37 cellular contexts compared by ENCODE assay signal in genomic region chr16:83979456-83979855, GRCh38. TPM values are rescaled to one million over a fixed set of nuclear protein-coding genes. Genes with fewer than 3 reads are reported as not detected.
"Had no signal": no experiment of that assay in that cellular context is flagged by ENCODE, and none has a peak within 500 bp of the region (broad histone marks: within the 10 kb centered on the region; RNA-seq: fewer than 3 reads in every experiment).

No MANE protein-coding gene starts in this region.

- H3K4me1 Mint-ChIP-seq: activated B cell treated with CpG ODN at 0.5 μM for 24 hours; activated naive CD4-positive, alpha-beta T cell treated with anti-CD3 and anti-CD28 coated beads, Interleukin-2, amount 50 U/mL, for 24 hours; activated naive CD8-positive, alpha-beta T cell treated with anti-CD3 and anti-CD28 coated beads for 36 hours; activated naive CD8-positive, alpha-beta T cell treated with anti-CD3 and anti-CD28 coated beads, Interleukin-2, amount 50 U/mL, for 24 hours; central memory CD8-positive, alpha-beta T cell had no signal

- H3K4me2 ChIP-seq: hepatocyte had no signal

- H3K27ac ChIP-seq: adrenal gland, ascending aorta, breast epithelium, cardiac muscle cell, coronary artery, dorsolateral prefrontal cortex, esophagus muscularis mucosa, foreskin keratinocyte, gastroesophageal sphincter, heart right ventricle, hepatocyte, WERI-Rb-1 had no signal

- DNase-seq: activated B cell treated with CpG ODN at 0.5 μM for 24 hours; activated CD4-positive, alpha-beta T cell treated with anti-CD3 and anti-CD28 coated beads for 48 hours; activated CD4-positive, alpha-beta T cell treated with anti-CD3 and anti-CD28 coated beads, Interleukin-2, amount 50 U/mL, for 1 hour; activated CD4-positive, alpha-beta T cell treated with anti-CD3 and anti-CD28 coated beads, Interleukin-2, amount 50 U/mL, for 48 hours; activated CD8-positive, alpha-beta memory T cell treated with anti-CD3 and anti-CD28 coated beads for 24 hours; activated CD8-positive, alpha-beta T cell treated with anti-CD3 and anti-CD28 coated beads for 36 hours; activated effector memory CD4-positive, alpha-beta T cell treated with anti-CD3 and anti-CD28 coated beads, Interleukin-2, amount 50 U/mL, for 16 hours; activated naive CD4-positive, alpha-beta T cell treated with anti-CD3 and anti-CD28 coated beads for 36 hours; activated naive CD8-positive, alpha-beta T cell treated with anti-CD3 and anti-CD28 coated beads for 36 hours; activated naive CD8-positive, alpha-beta T cell treated with anti-CD3 and anti-CD28 coated beads, Interleukin-2, amount 50 U/mL, for 24 hours; activated T-cell treated with anti-CD3 and anti-CD28 coated beads, Interleukin-2, amount 50 U/mL, for 48 hours; adrenal gland; amygdala; dorsolateral prefrontal cortex; effector memory CD4-positive, alpha-beta T cell; foreskin keratinocyte; heart right ventricle; T-helper 9 cell; WERI-Rb-1 had no signal

- H3K27ac Mint-ChIP-seq: activated B cell treated with CpG ODN at 0.5 μM for 24 hours; activated CD8-positive, alpha-beta T cell treated with anti-CD3 and anti-CD28 coated beads for 36 hours; activated naive CD4-positive, alpha-beta T cell treated with anti-CD3 and anti-CD28 coated beads for 36 hours; activated naive CD4-positive, alpha-beta T cell treated with anti-CD3 and anti-CD28 coated beads, Interleukin-2, amount 50 U/mL, for 24 hours; activated naive CD8-positive, alpha-beta T cell treated with anti-CD3 and anti-CD28 coated beads for 36 hours; activated naive CD8-positive, alpha-beta T cell treated with anti-CD3 and anti-CD28 coated beads, Interleukin-2, amount 50 U/mL, for 24 hours; activated T-helper 1 cell treated with anti-CD3 and anti-CD28 coated beads, Interleukin-12 subunit alpha, Interleukin-12 subunit beta, Interleukin-2, Interleukin-4 antibody, amounts not matched to agents 30 ng/mL and 10 ng/mL and 1 ng/mL, durations not matched to agents 14 hours and 24 hours and 36 hours; activated T-helper 2 cell treated with anti-CD3 and anti-CD28 coated beads, Interferon-gamma antibody, Interleukin-2, Interleukin-4, amounts not matched to agents 10 μg/mL and 5 μg/mL and 100 μg/mL, durations not matched to agents 14 hours and 24 hours and 36 hours; brain; dendritic cell treated with granulocyte-macrophage colony-stimulating factor and Interleukin-4, amounts not matched to agents 40 ng/mL and 50 ng/mL, for 4 days; T-helper 1 cell treated with Interleukin-12 subunit alpha and Interleukin-12 subunit beta and Interleukin-4 antibody, amounts not matched to agents 30 μg/mL and 1 μg/mL, for 36 hours had no signal

- H2AFZ ChIP-seq: hepatocyte had no signal

- H3K4me3 ChIP-seq: adrenal gland, ascending aorta, breast epithelium, cardiac muscle cell, coronary artery, dorsolateral prefrontal cortex, esophagus muscularis mucosa, gastroesophageal sphincter, heart right ventricle, hepatocyte had no signal

- ATAC-seq: activated CD4-positive, CD25-positive, alpha-beta regulatory T cell treated with anti-CD3 and anti-CD28 coated beads, Interleukin-2, amount 50 U/mL, for 24 hours; activated CD8-positive, alpha-beta T cell treated with anti-CD3 and anti-CD28 coated beads for 36 hours; activated naive CD8-positive, alpha-beta T cell treated with anti-CD3 and anti-CD28 coated beads, Interleukin-2, amount 50 U/mL, for 24 hours; foreskin keratinocyte; gastroesophageal sphincter; heart right ventricle had no signal

- H3K27me3 ChIP-seq: adrenal gland, ascending aorta, breast epithelium, cardiac muscle cell, dorsolateral prefrontal cortex, esophagus muscularis mucosa, heart right ventricle, hepatocyte had no signal

- H3K36me3 ChIP-seq: adrenal gland, ascending aorta, breast epithelium, cardiac muscle cell, esophagus muscularis mucosa, gastroesophageal sphincter, heart right ventricle, WERI-Rb-1 had no signal

- H3K4me3 Mint-ChIP-seq: activated B cell treated with CpG ODN at 0.5 μM for 24 hours; activated CD8-positive, alpha-beta T cell treated with anti-CD3 and anti-CD28 coated beads for 36 hours; activated naive CD4-positive, alpha-beta T cell treated with anti-CD3 and anti-CD28 coated beads for 36 hours; activated naive CD4-positive, alpha-beta T cell treated with anti-CD3 and anti-CD28 coated beads, Interleukin-2, amount 50 U/mL, for 24 hours; activated naive CD8-positive, alpha-beta T cell treated with anti-CD3 and anti-CD28 coated beads for 36 hours; activated naive CD8-positive, alpha-beta T cell treated with anti-CD3 and anti-CD28 coated beads, Interleukin-2, amount 50 U/mL, for 24 hours; activated T-helper 1 cell treated with anti-CD3 and anti-CD28 coated beads, Interleukin-12 subunit alpha, Interleukin-12 subunit beta, Interleukin-2, Interleukin-4 antibody, amounts not matched to agents 30 ng/mL and 10 ng/mL and 1 ng/mL, durations not matched to agents 14 hours and 24 hours and 36 hours; brain; central memory CD8-positive, alpha-beta T cell; dendritic cell treated with granulocyte-macrophage colony-stimulating factor and Interleukin-4, amounts not matched to agents 40 ng/mL and 50 ng/mL, for 4 days; T-helper 1 cell treated with Interleukin-12 subunit alpha and Interleukin-12 subunit beta and Interleukin-4 antibody, amounts not matched to agents 30 μg/mL and 1 μg/mL, for 36 hours had no signal

- H3K36me3 Mint-ChIP-seq: activated naive CD4-positive, alpha-beta T cell treated with anti-CD3 and anti-CD28 coated beads, Interleukin-2, amount 50 U/mL, for 24 hours; activated naive CD8-positive, alpha-beta T cell treated with anti-CD3 and anti-CD28 coated beads for 36 hours had no signal

- H3K27me3 Mint-ChIP-seq: activated CD8-positive, alpha-beta T cell treated with anti-CD3 and anti-CD28 coated beads for 36 hours had no signal

- H3K79me2 ChIP-seq: hepatocyte had no signal

- H3K4me1 ChIP-seq: adrenal gland, ascending aorta, breast epithelium, esophagus muscularis mucosa, foreskin keratinocyte, gastroesophageal sphincter had no signal

RNA-seq across cellular contexts. Expression of gene NECAB2, which starts 11.4 kb away (rescaled TPM):
- total RNA-seq: activated B cell treated with CpG ODN at 0.5 μM for 24 hours; activated CD8-positive, alpha-beta T cell treated with anti-CD3 and anti-CD28 coated beads for 36 hours; activated naive CD4-positive, alpha-beta T cell treated with anti-CD3 and anti-CD28 coated beads for 36 hours; activated naive CD8-positive, alpha-beta T cell treated with anti-CD3 and anti-CD28 coated beads for 36 hours; activated T-helper 1 cell treated with anti-CD3 and anti-CD28 coated beads, Interleukin-12 subunit alpha, Interleukin-12 subunit beta, Interleukin-2, Interleukin-4 antibody, amounts not matched to agents 30 ng/mL and 10 ng/mL and 1 ng/mL, durations not matched to agents 14 hours and 24 hours and 36 hours; activated T-helper 2 cell treated with anti-CD3 and anti-CD28 coated beads, Interferon-gamma antibody, Interleukin-2, Interleukin-4, amounts not matched to agents 10 μg/mL and 5 μg/mL and 100 μg/mL, durations not matched to agents 14 hours and 24 hours and 36 hours; ascending aorta; esophagus muscularis mucosa; foreskin keratinocyte; glomerular endothelial cell; hepatocyte; T-helper 2 cell treated with Interferon-gamma antibody and Interleukin-4, amounts not matched to agents 100 ng/mL and 5 ng/mL, for 36 hours had no signal
- polyA plus RNA-seq: foreskin keratinocyte had no signal

RNA-seq across cellular contexts. Expression of gene OSGIN1, which starts 26.4 kb away (rescaled TPM):
- total RNA-seq: cerebellum had no signal
